In genomic region chr3:97021778-97022177, GRCh38 we compare ENCODE assay signal across 29 cellular contexts.
"Had no signal": no experiment of that assay in that cellular context is flagged by ENCODE, and none has a peak within 500 bp of the region (broad histone marks: within the 10 kb centered on the region; RNA-seq: fewer than 3 reads in every experiment).

No MANE protein-coding gene starts in this region.

- H3K27me3 ChIP-seq: ascending aorta, esophagus muscularis mucosa, gastroesophageal sphincter, heart right ventricle, hepatocyte had no signal

- H2AFZ ChIP-seq: hepatocyte had no signal

- H3K4me1 ChIP-seq: ascending aorta, esophagus muscularis mucosa, gastroesophageal sphincter, heart right ventricle had no signal

- H3K9me3 ChIP-seq: esophagus muscularis mucosa had no signal

- H3K4me3 ChIP-seq: ascending aorta, esophagus muscularis mucosa, gastroesophageal sphincter, heart right ventricle, hepatocyte had no signal

- FAIRE-seq: colon had no signal

- H3K4me2 ChIP-seq: hepatocyte had no signal

- H3K36me3 ChIP-seq: ascending aorta, esophagus muscularis mucosa, gastroesophageal sphincter, heart right ventricle had no signal

- H3K79me2 ChIP-seq: hepatocyte had no signal

- DNase-seq: activated CD4-positive, alpha-beta memory T cell treated with anti-CD3 and anti-CD28 coated beads for 36 hours; activated CD4-positive, alpha-beta T cell treated with anti-CD3 and anti-CD28 coated beads for 36 hours; activated CD4-positive, alpha-beta T cell treated with anti-CD3 and anti-CD28 coated beads, Interleukin-2, amount 10 ng/mL, durations not matched to agents 24 days and 14 days; activated CD4-positive, CD25-positive, alpha-beta regulatory T cell; activated CD4-positive, CD25-positive, alpha-beta regulatory T cell treated with anti-CD3 and anti-CD28 coated beads, Interleukin-2, amount 50 U/mL, for 72 hours; activated CD8-positive, alpha-beta memory T cell treated with anti-CD3 and anti-CD28 coated beads, Interleukin-2, amount 10 ng/mL, durations not matched to agents 7 days and 5 days; activated CD8-positive, alpha-beta memory T cell treated with anti-CD3 and anti-CD28 coated beads, Interleukin-2, amount 50 U/mL, for 4 hours; activated CD8-positive, alpha-beta T cell treated with anti-CD3 and anti-CD28 coated beads, Interleukin-2, amount 10 ng/mL, durations not matched to agents 7 days and 5 days; activated gamma-delta T cell; activated naive CD4-positive, alpha-beta T cell; activated naive CD4-positive, alpha-beta T cell treated with anti-CD3 and anti-CD28 coated beads, Interleukin-2, amount 10 ng/mL, durations not matched to agents 7 days and 5 days; activated naive CD8-positive, alpha-beta T cell treated with anti-CD3 and anti-CD28 coated beads, Interleukin-2, amount 10 ng/mL, durations not matched to agents 7 days and 5 days; activated T-cell treated with anti-CD3 and anti-CD28 coated beads, Interleukin-2, amount 50 U/mL, for 1 hour; activated T-cell treated with anti-CD3 and anti-CD28 coated beads, Interleukin-2, amount 50 U/mL, for 48 hours; cortex of kidney; dermis blood vessel endothelial cell; effector CD4-positive, alpha-beta T cell; effector memory CD8-positive, alpha-beta T cell; foreskin melanocyte; heart right ventricle; T-helper 1 cell; T-helper 17 cell; T1000 had no signal

- ATAC-seq: activated CD4-positive, alpha-beta T cell treated with anti-CD3 and anti-CD28 coated beads for 36 hours; activated CD8-positive, alpha-beta memory T cell treated with anti-CD3 and anti-CD28 coated beads, Interleukin-2, amount 10 ng/mL, durations not matched to agents 7 days and 5 days; activated CD8-positive, alpha-beta T cell treated with anti-CD3 and anti-CD28 coated beads, Interleukin-2, amount 10 ng/mL, durations not matched to agents 7 days and 5 days; activated naive CD4-positive, alpha-beta T cell treated with anti-CD3 and anti-CD28 coated beads, Interleukin-2, amount 50 U/mL, for 72 hours; effector memory CD8-positive, alpha-beta T cell; gastroesophageal sphincter; heart right ventricle; T-helper 17 cell had no signal

- H3K27ac ChIP-seq: ascending aorta, esophagus muscularis mucosa, gastroesophageal sphincter, heart right ventricle, hepatocyte had no signal
